28 cellular contexts compared by ENCODE assay signal in genomic region chr2:239204143-239204875, GRCh38.
A peak's percentile ranks its signal among the peaks of the same experiment; 100 is the strongest.
DNase-seq lines count a peak whose midpoint lies in the region; ATAC-seq and TF ChIP-seq lines count a peak whose summit lies in the region.
"Had no signal": no experiment of that assay in that cellular context is flagged by ENCODE, and none has a peak within 500 bp of the region (broad histone marks: within the 10 kb centered on the region; RNA-seq: fewer than 3 reads in every experiment).

No MANE protein-coding gene starts in this region.

- H3K4ac ChIP-seq in mesenchymal stem cell (ENCODE audit: low read depth in 1 of 2, low read length in 2 of 2), result no peak overlapping the region

- 95 to 97% (median 96%) methylated on average over 28 of the region's 28 CpGs for WGBS in heart left ventricle, 4 donors
- WGBS in mesenchymal stem cell, result 94% methylated on average over 28 of the region's 28 CpGs
- WGBS in tibial nerve, 2 donors, result 84 to 86% methylated on average over 26 to 28 of the region's 28 CpGs

- H2AFZ ChIP-seq in mesenchymal stem cell (ENCODE audit: low read depth, low read length), result no peak overlapping the region
- H2AFZ ChIP-seq: neural progenitor cell had no signal

- intact Hi-C loops in cardiac septum (cut with DNase I), result no loop called here
- intact Hi-C loops in heart left ventricle (cut with DNase I), result no loop called here

- H2BK12ac ChIP-seq in mesenchymal stem cell (ENCODE audit: low read length in 2 of 2), result no peak overlapping the region

- TF ChIP-seq CTCF in heart left ventricle (IDR thresholded peaks at IDR 0.05), result no peak
- TF ChIP-seq CTCF in chondrocyte (IDR thresholded peaks at IDR 0.05), result no peak
- no peak for TF ChIP-seq CTCF in tibial nerve (IDR thresholded peaks at IDR 0.05)

- no peak overlapping the region for H3K4me2 ChIP-seq in mesenchymal stem cell (ENCODE audit: low read length, poor library complexity, severe bottlenecking)
- H3K4me2 ChIP-seq: neural progenitor cell had no signal

- no peaks in the 10 kb centered on the region for H3K27me3 Mint-ChIP-seq in chondrocyte (ENCODE audit: low read depth)
- no peaks in the 10 kb centered on the region for H3K27me3 Mint-ChIP-seq in effector memory CD8-positive, alpha-beta T cell
- H3K27me3 Mint-ChIP-seq: CD4-positive, alpha-beta memory T cell; stimulated activated naive B cell treated with anti-CD40 and anti-IgM and Interleukin-4, amounts not matched to agents 10 μg/mL and 1 μg/mL and 100 μg/mL, for 72 hours had no signal

- H2BK15ac ChIP-seq in mesenchymal stem cell (ENCODE audit: low read depth, poor library complexity, severe bottlenecking), result no peak overlapping the region

- no peak overlapping the region for H2BK120ac ChIP-seq in mesenchymal stem cell (ENCODE audit: low read depth, low read length)

- H3K9me3 ChIP-seq in heart left ventricle (no peaks in the 10 kb centered on the region), mesenchymal stem cell (ENCODE audit: control insufficient read depth, low read length) (no peaks in the 10 kb centered on the region), tibial nerve (no peaks in the 10 kb centered on the region)
- H3K9me3 ChIP-seq: Peyer's patch, thyroid gland had no signal

- DNase-seq in cardiac septum (ENCODE audit: low spot score) (peak; percentile 55), heart left ventricle (no peak), chondrocyte (ENCODE audit: low spot score) (peak; percentile 89), mesenchymal stem cell (no peak), tibial nerve (ENCODE audit: low spot score in 2 of 2) (no peak), NCI-H1105 (lab: John Stamatoyannopoulos, UW) (no peak), NCI-H1417 (lab: John Stamatoyannopoulos, UW) (no peak)
- no peak for DNase-seq in effector memory CD8-positive, alpha-beta T cell
- DNase-seq: activated CD4-positive, alpha-beta T cell treated with anti-CD3 and anti-CD28 coated beads, Interleukin-2, amount 50 U/mL, for 1 hour; activated naive CD4-positive, alpha-beta T cell treated with anti-CD3 and anti-CD28 coated beads, Interleukin-2, amount 50 U/mL, for 16 hours; amygdala; CD4-positive, alpha-beta memory T cell; EL; GOT3; HFFc6; mammary epithelial cell; NCI-H1092 treated with DMSO at 0.1 percent for 48 hours; NCI-H2081; NCI-H226; NCI-H69; SIG-M5; stimulated activated CD4-positive, alpha-beta T cell treated with anti-CD3 and anti-CD28 coated beads, Interleukin-15, amount 100 ng/mL, for 24 hours; stimulated activated naive B cell treated with anti-CD40 and anti-IgM and Interleukin-4, amounts not matched to agents 10 μg/mL and 1 μg/mL and 100 μg/mL, for 72 hours; T-helper 9 cell; thyroid gland had no signal

- no peak overlapping the region for H3K14ac ChIP-seq in mesenchymal stem cell (ENCODE audit: low read length in 2 of 2)

- H3K23ac ChIP-seq in mesenchymal stem cell (ENCODE audit: low read length in 2 of 2), result no peak overlapping the region

- TF ChIP-seq POLR2A in heart left ventricle (IDR thresholded peaks at IDR 0.05) (no peak), tibial nerve (IDR thresholded peaks at IDR 0.05) (no peak)

- no peak overlapping the region for H3K9ac ChIP-seq in mesenchymal stem cell (ENCODE audit: low read length)
- H3K9ac ChIP-seq: neural progenitor cell had no signal

- no peaks in the 10 kb centered on the region for H3K27me3 ChIP-seq in heart left ventricle
- H3K27me3 ChIP-seq in mesenchymal stem cell (ENCODE audit: control insufficient read depth in 1 of 2, insufficient read depth in 1 of 2, low read length in 2 of 2), result no peaks in the 10 kb centered on the region
- H3K27me3 ChIP-seq in tibial nerve, result no peaks in the 10 kb centered on the region
- H3K27me3 ChIP-seq: neural progenitor cell, Peyer's patch, thyroid gland had no signal

- ATAC-seq in heart left ventricle, result no peak
- ATAC-seq in effector memory CD8-positive, alpha-beta T cell (replicated peaks), result no peak
- ATAC-seq: stimulated activated naive B cell treated with anti-CD40 and anti-IgM and Interleukin-4, amounts not matched to agents 10 μg/mL and 1 μg/mL and 100 μg/mL, for 72 hours had no signal

- H4K8ac ChIP-seq in mesenchymal stem cell (ENCODE audit: low read length), result peak overlapping the region; percentile 33

- H3K4me1 Mint-ChIP-seq in chondrocyte (ENCODE audit: low read depth), result peaks cover 9% of the 10 kb centered on the region
- H3K4me1 Mint-ChIP-seq in effector memory CD8-positive, alpha-beta T cell (ENCODE audit: low read depth in 2 of 2), result peaks cover 39 to 42% of the 10 kb centered on the region in 2 donors

- no peak for TF ChIP-seq EP300 in tibial nerve (IDR thresholded peaks at IDR 0.05)

- no peak overlapping the region for H2BK5ac ChIP-seq in mesenchymal stem cell (ENCODE audit: low read depth, low read length, poor library complexity, severe bottlenecking)

- no peaks in the 10 kb centered on the region for H3K36me3 ChIP-seq in heart left ventricle
- peaks cover 0 to 12% of the 10 kb centered on the region in 2 experiments for H3K36me3 ChIP-seq in mesenchymal stem cell (ENCODE audit: control insufficient read depth in 1 of 2, insufficient read depth in 2 of 2, low read depth in 1 of 2, low read length in 2 of 2)
- no peaks in the 10 kb centered on the region for H3K36me3 ChIP-seq in tibial nerve
- H3K36me3 ChIP-seq: Peyer's patch, thyroid gland had no signal

- H3K4me3 Mint-ChIP-seq in chondrocyte (ENCODE audit: unreplicated experiment), result no peak overlapping the region
- H3K4me3 Mint-ChIP-seq in effector memory CD8-positive, alpha-beta T cell, result no peak overlapping the region
- H3K4me3 Mint-ChIP-seq: activated T-helper 1 cell treated with anti-CD3 and anti-CD28 coated beads, Interleukin-12 subunit alpha, Interleukin-12 subunit beta, Interleukin-2, Interleukin-4 antibody, amounts not matched to agents 30 ng/mL and 10 ng/mL and 1 ng/mL, durations not matched to agents 14 hours and 24 hours and 36 hours; CD4-positive, alpha-beta memory T cell; HFFc6; neural progenitor cell; stimulated activated naive B cell treated with anti-CD40 and anti-IgM and Interleukin-4, amounts not matched to agents 10 μg/mL and 1 μg/mL and 100 μg/mL, for 72 hours had no signal

- H3K9me3 Mint-ChIP-seq in chondrocyte (ENCODE audit: low read depth), result no peaks in the 10 kb centered on the region
- no peaks in the 10 kb centered on the region for H3K9me3 Mint-ChIP-seq in effector memory CD8-positive, alpha-beta T cell
- H3K9me3 Mint-ChIP-seq: activated T-helper 1 cell treated with anti-CD3 and anti-CD28 coated beads, Interleukin-12 subunit alpha, Interleukin-12 subunit beta, Interleukin-2, Interleukin-4 antibody, amounts not matched to agents 30 ng/mL and 10 ng/mL and 1 ng/mL, durations not matched to agents 14 hours and 24 hours and 36 hours; HFFc6; neural progenitor cell; stimulated activated naive B cell treated with anti-CD40 and anti-IgM and Interleukin-4, amounts not matched to agents 10 μg/mL and 1 μg/mL and 100 μg/mL, for 72 hours had no signal

- H3K27ac Mint-ChIP-seq in chondrocyte (ENCODE audit: unreplicated experiment), result no peak overlapping the region
- H3K27ac Mint-ChIP-seq in effector memory CD8-positive, alpha-beta T cell, result peak overlapping the region in 1 of 2 donors; percentile 85
- H3K27ac Mint-ChIP-seq: activated T-helper 1 cell treated with anti-CD3 and anti-CD28 coated beads, Interleukin-12 subunit alpha, Interleukin-12 subunit beta, Interleukin-2, Interleukin-4 antibody, amounts not matched to agents 30 ng/mL and 10 ng/mL and 1 ng/mL, durations not matched to agents 14 hours and 24 hours and 36 hours; HFFc6; stimulated activated naive B cell treated with anti-CD40 and anti-IgM and Interleukin-4, amounts not matched to agents 10 μg/mL and 1 μg/mL and 100 μg/mL, for 72 hours had no signal

- H3K27ac ChIP-seq in heart left ventricle (no peak overlapping the region), mesenchymal stem cell (ENCODE audit: low read length, poor library complexity, severe bottlenecking) (no peak overlapping the region), tibial nerve (peak overlapping the region; percentile 1 to 94 (median 52))
- H3K27ac ChIP-seq: neural progenitor cell, Peyer's patch, thyroid gland had no signal

- H2AK5ac ChIP-seq in mesenchymal stem cell (ENCODE audit: low read length, severe bottlenecking), result no peak overlapping the region

- H3K79me1 ChIP-seq in mesenchymal stem cell (replicated peaks; ENCODE audit: low read length, poor library complexity, severe bottlenecking), result peaks cover 54% of the 10 kb centered on the region

- peaks cover 2% of the 10 kb centered on the region for H3K36me3 Mint-ChIP-seq in chondrocyte (ENCODE audit: low read depth)
- H3K36me3 Mint-ChIP-seq in effector memory CD8-positive, alpha-beta T cell (ENCODE audit: insufficient read depth), result peaks cover 10% of the 10 kb centered on the region

- H3K4me3 ChIP-seq in heart left ventricle, result no peak overlapping the region
- no peak overlapping the region for H3K4me3 ChIP-seq in mesenchymal stem cell (ENCODE audit: insufficient read depth in 1 of 2, low read depth in 1 of 2, low read length in 2 of 2)
- H3K4me3 ChIP-seq in tibial nerve, result no peak overlapping the region
- H3K4me3 ChIP-seq: neural progenitor cell, Peyer's patch, thyroid gland had no signal

- H3K4me1 ChIP-seq in heart left ventricle (peaks cover 0 to 39% (median 17%) of the 10 kb centered on the region in 12 donors), mesenchymal stem cell (ENCODE audit: control insufficient read depth, insufficient read depth, low read depth, low read length) (peaks cover 4% of the 10 kb centered on the region), tibial nerve (peaks cover 0 to 54% (median 7%) of the 10 kb centered on the region in 4 donors)

- no peak overlapping the region for H4K91ac ChIP-seq in mesenchymal stem cell (ENCODE audit: low read length)

- no peak overlapping the region for H3K18ac ChIP-seq in mesenchymal stem cell (ENCODE audit: low read depth in 1 of 2, low read length in 2 of 2)

Comparison
In these comparisons a context has a peak if more than half of its experiments do, and no peak if none do; other contexts are left out.
1. DNase-seq: peak in cardiac septum (single experiment) and chondrocyte (single experiment); none in heart left ventricle (0 of 5), mesenchymal stem cell (single experiment), tibial nerve (0 of 2), NCI-H1105 (single experiment), effector memory CD8-positive, alpha-beta T cell (0 of 3) and NCI-H1417 (0 of 3).
2. H3K27ac ChIP-seq: peak in tibial nerve (4 of 4); none in heart left ventricle (0 of 12) and mesenchymal stem cell (single experiment).